Comparison of ENCODE assay signal across 1 cellular context in genomic region chr4:82275431-82276423, GRCh38.
TF ChIP-seq lines count a peak whose summit lies in the region.

No MANE protein-coding gene starts in this region.

TF ChIP-seq in K562, 482 proteins besides CTCF, POLR2A, EP300 and RAD21 (continued from another document):
- TF ChIP-seq DEAF1 (CRISPR knock-in tag; IDR thresholded peaks at IDR 0.05) (peak; percentile 46; the same call in 1 of the 2 replicates), GATAD2A (IDR thresholded peaks at IDR 0.05) (no peak), STAG1 (CRISPR knock-in tag; IDR thresholded peaks at IDR 0.05; ENCODE audit: borderline replicate concordance) (peak; percentile 38; the same call in 1 of the 2 replicates), ZNF316 (IDR thresholded peaks at IDR 0.05) (no peak), MNT (conservative IDR thresholded peaks at IDR 0.05) (no peak), ZNF253 (CRISPR knock-in tag; conservative IDR thresholded peaks at IDR 0.05) (no peak), ARHGAP35 (IDR thresholded peaks at IDR 0.05; ENCODE audit: partially characterized antibody) (no peak), CTCFL (IDR thresholded peaks at IDR 0.05; ENCODE audit: borderline replicate concordance, insufficient read depth, low read depth, low read length, poor library complexity, severe bottlenecking) (peak; percentile 12), ZNF511 (CRISPR knock-in tag; IDR thresholded peaks at IDR 0.05) (no peak), ZNF134 (CRISPR knock-in tag; conservative IDR thresholded peaks at IDR 0.05) (no peak)
